In the genomic region with DNA sequence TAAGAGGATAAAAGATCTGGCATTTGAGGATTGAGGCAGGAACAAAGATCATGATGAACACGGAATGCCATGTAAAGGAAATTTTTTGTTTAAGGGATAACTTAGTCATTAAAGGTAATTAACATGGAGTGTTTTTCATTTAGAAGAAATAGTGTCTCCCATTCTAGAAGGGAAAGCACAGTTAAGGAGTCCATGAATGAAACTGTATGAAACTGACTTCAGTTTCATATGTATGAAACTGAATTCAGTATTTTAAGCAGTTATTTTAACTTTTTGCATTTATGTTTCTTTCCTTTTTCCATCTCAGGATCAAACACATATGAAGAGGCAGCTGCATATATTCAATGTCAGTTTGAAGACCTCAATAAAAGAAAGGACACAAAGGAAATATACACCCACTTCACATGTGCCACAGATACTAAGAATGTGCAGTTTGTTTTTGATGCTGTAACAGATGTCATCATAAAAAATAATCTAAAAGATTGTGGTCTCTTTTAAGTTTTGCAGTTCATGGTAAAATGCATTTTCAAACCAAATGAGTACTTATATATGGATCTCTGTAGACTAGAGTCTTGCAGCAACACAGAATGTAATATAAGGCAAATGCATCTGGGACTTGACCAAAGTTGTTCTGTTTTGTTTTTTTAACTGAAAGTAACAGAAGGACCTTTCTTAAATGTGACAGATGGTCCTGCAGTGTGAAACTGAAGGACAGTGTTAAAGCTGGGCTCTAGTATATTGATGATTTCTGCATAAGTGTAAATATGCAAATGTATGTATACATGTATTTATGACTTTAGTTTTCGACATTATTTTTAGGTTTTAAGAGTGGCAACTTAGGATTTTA, we compare ENCODE assay signal across 17 cellular contexts.
A peak's percentile ranks its signal among the peaks of the same experiment; 100 is the strongest.
DNase-seq lines count a peak whose midpoint lies in the region; ATAC-seq, FAIRE-seq and TF ChIP-seq lines count a peak whose summit lies in the region.
"Had no signal": no experiment of that assay in that cellular context is flagged by ENCODE, and none has a peak within 500 bp of the region (broad histone marks: within the 10 kb centered on the region; RNA-seq: fewer than 3 reads in every experiment).

No MANE protein-coding gene starts in this region.

- CTCF ChIA-PET in mammary epithelial cell (lab: Charles Lee; ENCODE audit: low non-redundant PET) = no interaction called here

- H2AFZ ChIP-seq in mammary epithelial cell (ENCODE audit: low read depth, low read length) = no peak overlapping the region

- H3K9me3 ChIP-seq in mammary epithelial cell (replicated peaks; ENCODE audit: insufficient read depth, low read length) (no peaks in the 10 kb centered on the region), breast epithelium (no peaks in the 10 kb centered on the region), subcutaneous abdominal adipose tissue (ENCODE audit: control insufficient read depth in 5 of 5, low read length in 5 of 5) (no peaks in the 10 kb centered on the region)
- H3K9me3 ChIP-seq: heart right ventricle, MG63, pancreas had no signal

- intact Hi-C loops in mammary epithelial cell (cut with micrococcal nuclease) = loop anchor here (5.0 kb wide), 1 partner anchor 175 kb away; no protein-coding TSS in a partner anchor
- intact Hi-C loops in breast epithelium (cut with DNase I; ENCODE audit: low total_unique reads) = no loop called here

- H3K4me3 ChIP-seq in mammary epithelial cell (replicated peaks in 1 of 3; ENCODE audit: insufficient read depth in 1 of 3, low read depth in 2 of 3, low read length in 3 of 3) = no peak overlapping the region
- no peak overlapping the region for H3K4me3 ChIP-seq in breast epithelium
- H3K4me3 ChIP-seq in subcutaneous abdominal adipose tissue (ENCODE audit: low read depth in 1 of 5, low read length in 5 of 5) = no peak overlapping the region
- H3K4me3 ChIP-seq: heart right ventricle, lung, MG63, pancreas had no signal

- no peaks in the 10 kb centered on the region for H4K20me1 ChIP-seq in mammary epithelial cell (ENCODE audit: insufficient read depth, low read length)

- TSS peak; percentile 24 for BruUV-seq in mammary epithelial cell (replicated peaks; lab: Mats Ljungman, UMichigan)

- no peak for DNase-seq in mammary epithelial cell
- no peak for DNase-seq in breast epithelium (ENCODE audit: low spot score in 2 of 2)
- DNase-seq in RCC 7860 (ENCODE audit: low spot score) = no peak
- DNase-seq in OCI-M1 (lab: John Stamatoyannopoulos, UW) = no peak
- DNase-seq in GM12892 (ENCODE audit: insufficient read length) = no peak
- DNase-seq: activated CD4-positive, alpha-beta T cell treated with anti-CD3 and anti-CD28 coated beads, Interleukin-2, amount 50 U/mL, for 48 hours; Calu3; heart right ventricle; MG63; NCI-H187; NCI-H510A; pancreas had no signal

- dilution Hi-C loops in mammary epithelial cell (cut with HindIII; ENCODE audit: low sequenced_read_pairs) = no loop called here

- FAIRE-seq in RCC 7860 (lab: Jason Lieb, UNC) (peak; percentile 41), GM12892 (lab: Jason Lieb, UNC) (no peak)

- in situ Hi-C loops in mammary epithelial cell (cut with MboI; ENCODE audit: low sequenced_read_pairs in 2 of 2) = loop anchor here in 1 of 2 donors (10.0 kb wide), 1 partner anchor 178 kb away; no protein-coding TSS in a partner anchor

- H3K4me1 ChIP-seq in mammary epithelial cell (ENCODE audit: insufficient read depth, low read length) (peaks cover 9% of the 10 kb centered on the region), breast epithelium (no peaks in the 10 kb centered on the region), subcutaneous abdominal adipose tissue (ENCODE audit: control insufficient read depth in 5 of 5, insufficient read depth in 5 of 5, low read length in 5 of 5) (peaks cover 0 to 12% (median 3%) of the 10 kb centered on the region in 5 donors)
- H3K4me1 ChIP-seq: heart right ventricle, pancreas had no signal

- H3K79me2 ChIP-seq in mammary epithelial cell (ENCODE audit: insufficient read depth, low read length) = no peaks in the 10 kb centered on the region

- ATAC-seq in HG02678 (IDR thresholded peaks at IDR 0.05; ENCODE audit: unreplicated experiment) (peak; percentile 52), GM18519 (IDR thresholded peaks at IDR 0.05; ENCODE audit: low FRiP score, unreplicated experiment) (no peak)
- ATAC-seq: heart right ventricle, Panc1, pancreas had no signal

- WGBS in mammary epithelial cell (ENCODE audit: low coverage, missing lambda C conversion rate) = 73% methylated on average over 2 of the region's 2 CpGs

- H3K27me3 ChIP-seq in mammary epithelial cell (ENCODE audit: insufficient read depth, low read length) = no peaks in the 10 kb centered on the region
- no peaks in the 10 kb centered on the region for H3K27me3 ChIP-seq in breast epithelium
- H3K27me3 ChIP-seq in subcutaneous abdominal adipose tissue (ENCODE audit: control insufficient read depth in 5 of 5, insufficient read depth in 4 of 5, low read length in 5 of 5) = no peaks in the 10 kb centered on the region
- H3K27me3 ChIP-seq: heart right ventricle, MG63, pancreas had no signal

- H3K4me2 ChIP-seq in mammary epithelial cell (ENCODE audit: insufficient read depth, low read depth, low read length) = no peak overlapping the region

- no peak overlapping the region for H3K27ac ChIP-seq in mammary epithelial cell (ENCODE audit: insufficient read depth, low read depth, low read length)
- no peak overlapping the region for H3K27ac ChIP-seq in breast epithelium
- H3K27ac ChIP-seq in subcutaneous abdominal adipose tissue (ENCODE audit: low read depth, low read length) = peak overlapping the region; percentile 58
- H3K27ac ChIP-seq: heart right ventricle, pancreas had no signal

- TF ChIP-seq POLR2A in breast epithelium (IDR thresholded peaks at IDR 0.05) (no peak), GM12892 (IDR thresholded peaks at IDR 0.05; ENCODE audit: low read depth, low read length) (no peak)

- TF ChIP-seq CTCF in mammary epithelial cell (conservative IDR thresholded peaks at IDR 0.05 in 1 of 2, IDR thresholded peaks at IDR 0.05 in 1 of 2; ENCODE audit: extremely low read depth in 1 of 2, insufficient read depth in 1 of 2, low read depth in 1 of 2, low read length in 2 of 2) = no peak
- no peak for TF ChIP-seq CTCF in breast epithelium (IDR thresholded peaks at IDR 0.05)

- H3K9ac ChIP-seq in mammary epithelial cell (ENCODE audit: insufficient read depth, low read length) (no peak overlapping the region), subcutaneous abdominal adipose tissue (ENCODE audit: low read length in 5 of 5) (no peak overlapping the region)

- peaks cover 16% of the 10 kb centered on the region for H3K36me3 ChIP-seq in mammary epithelial cell (ENCODE audit: insufficient read depth, low read length)
- H3K36me3 ChIP-seq in breast epithelium = no peaks in the 10 kb centered on the region
- peaks cover 29 to 56% (median 39%) of the 10 kb centered on the region in 5 donors for H3K36me3 ChIP-seq in subcutaneous abdominal adipose tissue (ENCODE audit: control insufficient read depth in 5 of 5, insufficient read depth in 5 of 5, low read length in 5 of 5)
- H3K36me3 ChIP-seq: MG63, pancreas had no signal
